Comparison of ENCODE assay signal across 1 cellular context in the genomic region with DNA sequence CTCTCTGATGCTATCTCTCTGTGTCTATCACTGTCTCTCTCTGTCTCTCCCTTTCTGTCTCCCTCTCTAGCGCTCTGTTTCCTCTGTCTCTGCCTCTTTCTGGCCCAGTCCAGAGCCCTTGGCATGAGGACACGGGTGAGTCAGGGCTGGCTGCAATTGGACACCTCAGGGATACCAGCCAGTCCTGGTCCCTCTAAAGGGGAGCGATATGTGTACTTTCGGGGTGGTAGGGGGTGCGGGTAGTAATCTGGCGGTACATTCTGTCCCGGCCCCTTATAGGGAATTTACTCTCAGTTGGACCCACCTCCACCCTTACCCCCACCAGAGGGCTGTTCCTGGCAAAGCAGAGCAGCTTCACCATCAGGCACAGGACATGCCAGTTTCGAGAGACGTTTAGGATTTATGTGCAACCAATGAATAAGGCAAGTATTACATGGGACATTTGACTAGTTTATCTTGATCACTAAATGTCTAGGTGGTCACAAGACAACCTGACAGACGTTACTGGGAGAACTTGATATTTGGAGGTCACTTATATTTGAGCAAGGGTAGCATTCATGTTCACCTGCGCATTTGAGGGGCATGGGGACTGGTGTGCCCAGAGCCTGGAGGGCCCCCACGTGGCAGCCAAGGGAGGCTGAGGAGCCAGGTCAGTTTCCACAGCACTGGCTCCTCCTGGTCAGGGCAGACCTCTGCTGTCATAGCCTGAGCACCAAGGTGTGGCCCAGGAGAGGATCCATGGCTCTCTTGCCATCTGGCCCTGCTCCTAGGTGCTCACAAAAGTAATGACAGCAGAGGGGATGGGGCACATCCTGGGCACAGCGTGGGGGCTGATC.
TF ChIP-seq lines count a peak whose summit lies in the region.

No MANE protein-coding gene starts in this region.

TF ChIP-seq in GM12878, 131 proteins besides CTCF, POLR2A, EP300 and RAD21:
- TF ChIP-seq SPI1 (IDR thresholded peaks at IDR 0.05; ENCODE audit: borderline replicate concordance, insufficient read depth, low read depth, low read length) (no peak), SMC3 (IDR thresholded peaks at IDR 0.05; ENCODE audit: borderline replicate concordance, low read length) (peak; percentile 46; the same call in 1 of the 2 replicates), MXI1 (IDR thresholded peaks at IDR 0.05; ENCODE audit: low read depth, low read length) (no peak)
